ENCODE assay signal across 13 cellular contexts in the genomic region with DNA sequence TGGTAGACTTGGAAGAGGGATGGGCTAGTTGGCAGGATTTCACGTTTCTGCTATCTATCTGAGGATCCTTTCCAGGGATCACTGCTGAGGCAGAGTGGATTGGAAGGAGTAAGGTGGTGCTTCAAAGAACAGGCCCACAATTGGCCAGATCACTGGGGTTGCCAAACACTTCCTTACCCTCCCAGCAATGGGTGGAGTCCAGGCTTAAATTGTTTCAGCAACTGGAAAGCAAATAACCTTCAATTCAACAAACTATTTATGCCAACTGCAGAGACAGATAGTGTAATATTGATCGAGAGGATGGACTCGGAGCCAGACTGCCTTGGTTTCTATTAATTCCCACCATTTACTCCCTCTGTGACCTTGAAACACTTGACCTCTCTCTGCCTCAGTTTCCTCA. TPM values are rescaled to one million over a fixed set of nuclear protein-coding genes. Genes with fewer than 3 reads are reported as not detected.
DNase-seq lines count a peak whose midpoint lies in the region; ATAC-seq, FAIRE-seq and TF ChIP-seq lines count a peak whose summit lies in the region.
"Had no signal": no experiment of that assay in that cellular context is flagged by ENCODE, and none has a peak within 500 bp of the region (broad histone marks: within the 10 kb centered on the region; RNA-seq: fewer than 3 reads in every experiment).

No MANE protein-coding gene starts in this region.

- no peaks in the 10 kb centered on the region; the same call in 1 of the 2 replicates for H4K20me1 ChIP-seq in HepG2 (ENCODE audit: insufficient read depth, low read length)

- no peak for TF ChIP-seq RAD21 in HepG2 (CRISPR knock-in tag; IDR thresholded peaks at IDR 0.05)

- H3K79me2 ChIP-seq in HepG2 (ENCODE audit: insufficient read depth, low read length): peaks cover 19% of the 10 kb centered on the region

- H3K9ac ChIP-seq in HepG2 (ENCODE audit: insufficient read depth, low read depth, low read length): no peak overlapping the region

- H3K36me3 ChIP-seq in HepG2 (replicated peaks in 1 of 2; ENCODE audit: control insufficient read depth in 1 of 2, insufficient read depth in 2 of 2, low read length in 2 of 2): peaks cover 8 to 16% of the 10 kb centered on the region in 2 experiments; a peak in 4 of 5 replicates
- peaks cover 3 to 18% (median 15%) of the 10 kb centered on the region in 4 donors for H3K36me3 ChIP-seq in upper lobe of left lung

- TF ChIP-seq EP300 in HepG2 (IDR thresholded peaks at IDR 0.05; ENCODE audit: low read depth in 2 of 2, low read length in 2 of 2) (no peak), HepG2 (CRISPR knock-in tag; IDR thresholded peaks at IDR 0.05; ENCODE audit: borderline replicate concordance) (no peak), upper lobe of left lung (IDR thresholded peaks at IDR 0.05) (no peak)

- DNase-seq in activated naive CD4-positive, alpha-beta T cell treated with Interleukin-2 at 50 U/mL for 16 hours: no peak
- no peak for DNase-seq in activated CD8-positive, alpha-beta T cell treated with anti-CD3 and anti-CD28 coated beads, Interleukin-2, amount 10 ng/mL, durations not matched to agents 7 days and 5 days
- DNase-seq in HepG2 (ENCODE audit: low spot score): no peak
- DNase-seq in upper lobe of left lung: peak in 1 of 2 donors; percentile 57
- DNase-seq in DMS114 treated with DMSO at 0.1 percent for 48 hours (lab: John Stamatoyannopoulos, UW; ENCODE audit: unreplicated experiment): no peak
- DNase-seq in effector CD8-positive, alpha-beta T cell (lab: John Stamatoyannopoulos, UW): no peak
- DNase-seq: NCI-H2171; stimulated activated CD4-positive, alpha-beta T cell treated with anti-CD3 and anti-CD28 coated beads, Interleukin-15, amount 100 ng/mL, for 24 hours had no signal

- CTCF ChIA-PET in activated CD8-positive, alpha-beta T cell treated with anti-CD3 and anti-CD28 coated beads, Interleukin-2, amount 10 ng/mL, durations not matched to agents 7 days and 5 days (lab: Charles Lee): interaction anchor here (5.6 kb wide), 1 partner anchor 77 kb away, joined by 37 read pairs; the partner anchor contains the start of gene GLTPD2
- CTCF ChIA-PET in HepG2 (lab: Yijun Ruan, JAX; ENCODE audit: low intra/inter-chr PET ratio, low total read pairs): no interaction called here

- H3K36me3 Mint-ChIP-seq in activated naive CD4-positive, alpha-beta T cell treated with anti-CD3 and anti-CD28 coated beads, Interleukin-2, amount 50 U/mL, for 24 hours: no peaks in the 10 kb centered on the region
- H3K36me3 Mint-ChIP-seq in activated CD8-positive, alpha-beta T cell treated with anti-CD3 and anti-CD28 coated beads, Interleukin-2, amount 10 ng/mL, durations not matched to agents 7 days and 5 days (ENCODE audit: low read depth): peaks cover 50% of the 10 kb centered on the region

- H3K27me3 ChIP-seq in HepG2 (ENCODE audit: control insufficient read depth in 1 of 2, insufficient read depth in 2 of 2, low read length in 2 of 2) (no peaks in the 10 kb centered on the region), upper lobe of left lung (no peaks in the 10 kb centered on the region)

- peak overlapping the region; percentile 90 for H3K4me2 ChIP-seq in HepG2 (ENCODE audit: low read depth, low read length)

- TF ChIP-seq CTCF in HepG2 (CRISPR knock-in tag; IDR thresholded peaks at IDR 0.05) (no peak), upper lobe of left lung (IDR thresholded peaks at IDR 0.05) (no peak)

- H3K4me3 Mint-ChIP-seq in activated naive CD4-positive, alpha-beta T cell treated with anti-CD3 and anti-CD28 coated beads, Interleukin-2, amount 50 U/mL, for 24 hours: peak overlapping the region; percentile 83
- H3K4me3 Mint-ChIP-seq in activated CD8-positive, alpha-beta T cell treated with anti-CD3 and anti-CD28 coated beads, Interleukin-2, amount 10 ng/mL, durations not matched to agents 7 days and 5 days: peak overlapping the region; percentile 94

- H3K9me3 ChIP-seq in HepG2 (ENCODE audit: low read length) (no peaks in the 10 kb centered on the region), upper lobe of left lung (no peaks in the 10 kb centered on the region)

- POLR2A ChIA-PET in activated CD8-positive, alpha-beta T cell treated with anti-CD3 and anti-CD28 coated beads, Interleukin-2, amount 10 ng/mL, durations not matched to agents 7 days and 5 days (lab: Charles Lee): interaction anchor here (0.6 to 2.2 kb wide), 7 partner anchors 9 to 122 kb away, joined by 3 to 9 read pairs (median 4); partner anchors contain the start of genes MED11 and PELP1
- POLR2A ChIA-PET in HepG2 (lab: Yijun Ruan, JAX): interaction anchor here (2.4 to 5.9 kb wide), 3 partner anchors 8 to 62 kb away, joined by 24 to 83 read pairs (median 64); partner anchors contain the start of genes MED11 and TM4SF5

- no peaks in the 10 kb centered on the region for H3K27me3 Mint-ChIP-seq in activated naive CD4-positive, alpha-beta T cell treated with anti-CD3 and anti-CD28 coated beads, Interleukin-2, amount 50 U/mL, for 24 hours
- H3K27me3 Mint-ChIP-seq in activated CD8-positive, alpha-beta T cell treated with anti-CD3 and anti-CD28 coated beads, Interleukin-2, amount 10 ng/mL, durations not matched to agents 7 days and 5 days (ENCODE audit: low read depth): no peaks in the 10 kb centered on the region

- no TSS peak for BruUV-seq in HepG2 (replicated peaks; lab: Mats Ljungman, UMichigan)

- H3K27ac ChIP-seq in HepG2 (ENCODE audit: extremely low read length, insufficient read depth, low read length) (no peak overlapping the region), upper lobe of left lung (peak overlapping the region; percentile 92 to 95 (median 93))

- no peak for FAIRE-seq in HepG2 (lab: Jason Lieb, UNC)

- H2AFZ ChIP-seq in HepG2 (ENCODE audit: low read length): no peak overlapping the region
- H2AFZ ChIP-seq: GM23338 had no signal

- 83% methylated on average over 3 of the region's 3 CpGs for WGBS in HepG2 (ENCODE audit: low lambda C conversion rate)
- 75 to 82% methylated on average over 3 of the region's 3 CpGs for WGBS in upper lobe of left lung, 2 donors

- TF ChIP-seq POLR2A in HepG2 (IDR thresholded peaks at IDR 0.05; ENCODE audit: insufficient read depth in 1 of 2, low read depth in 2 of 2, low read length in 2 of 2) (no peak), upper lobe of left lung (IDR thresholded peaks at IDR 0.05) (no peak)

- peaks cover 48% of the 10 kb centered on the region for H3K4me1 Mint-ChIP-seq in activated naive CD4-positive, alpha-beta T cell treated with anti-CD3 and anti-CD28 coated beads, Interleukin-2, amount 50 U/mL, for 24 hours
- peaks cover 72% of the 10 kb centered on the region for H3K4me1 Mint-ChIP-seq in activated CD8-positive, alpha-beta T cell treated with anti-CD3 and anti-CD28 coated beads, Interleukin-2, amount 10 ng/mL, durations not matched to agents 7 days and 5 days (ENCODE audit: low read depth)

- in situ Hi-C loops in HepG2 (cut with HindIII; ENCODE audit: extremely low pct_ligation_motif_present, low pct_unique_long_range_greater_than_20kb): no loop called here

- no peaks in the 10 kb centered on the region for H3K9me3 Mint-ChIP-seq in activated naive CD4-positive, alpha-beta T cell treated with anti-CD3 and anti-CD28 coated beads, Interleukin-2, amount 50 U/mL, for 24 hours
- no peaks in the 10 kb centered on the region for H3K9me3 Mint-ChIP-seq in activated CD8-positive, alpha-beta T cell treated with anti-CD3 and anti-CD28 coated beads, Interleukin-2, amount 10 ng/mL, durations not matched to agents 7 days and 5 days (ENCODE audit: insufficient read depth)

- H3K4me1 ChIP-seq in HepG2 (ENCODE audit: insufficient read depth, low read length) (peaks cover 39% of the 10 kb centered on the region), upper lobe of left lung (peaks cover 15 to 54% (median 35%) of the 10 kb centered on the region in 4 donors)

- H3K4me3 ChIP-seq in HepG2 (replicated peaks in 1 of 3; ENCODE audit: insufficient read depth in 1 of 3, low read depth in 2 of 3, low read length in 3 of 3) (no peak overlapping the region; a peak in 1 of 6 replicates), upper lobe of left lung (peak overlapping the region in 3 of 4 donors; percentile 60 to 98 (median 71))

- intact Hi-C loops in HepG2 (cut with micrococcal nuclease; ENCODE audit: unreplicated experiment): loop anchor here (10.0 kb wide), 1 partner anchor 252 kb away; the partner anchor contains the start of gene SPAG7

- H3K27ac Mint-ChIP-seq in activated naive CD4-positive, alpha-beta T cell treated with anti-CD3 and anti-CD28 coated beads, Interleukin-2, amount 50 U/mL, for 24 hours: peak overlapping the region; percentile 19
- peak overlapping the region; percentile 96 for H3K27ac Mint-ChIP-seq in activated CD8-positive, alpha-beta T cell treated with anti-CD3 and anti-CD28 coated beads, Interleukin-2, amount 10 ng/mL, durations not matched to agents 7 days and 5 days
- H3K27ac Mint-ChIP-seq: GM23338 had no signal

- no peak for ATAC-seq in activated CD8-positive, alpha-beta T cell treated with anti-CD3 and anti-CD28 coated beads, Interleukin-2, amount 10 ng/mL, durations not matched to agents 7 days and 5 days
- ATAC-seq in HepG2 (no peak), upper lobe of left lung (ENCODE audit: low FRiP score in 2 of 2) (no peak), GM18873 (IDR thresholded peaks at IDR 0.05; ENCODE audit: low FRiP score, unreplicated experiment) (no peak)
- ATAC-seq: GM23338, Right ventricle myocardium inferior had no signal

RNA-seq across cellular contexts. Expression of gene ARRB2, which starts 2.1 kb away (rescaled TPM):
- 100 to 1,000 TPM; 302 to 316 TPM for total RNA-seq in activated CD8-positive, alpha-beta T cell treated with anti-CD3 and anti-CD28 coated beads, Interleukin-2, amount 10 ng/mL, durations not matched to agents 7 days and 5 days
- total RNA-seq in HepG2 (2016; rRNA removed; fragmentation: Illumina TruSeq; extraction: Trizol): 15.5 and 21.5 TPM in 2 replicates
- 26.6 and 31.6 TPM in 2 replicates for total RNA-seq in HepG2 (2016; cell fraction: cytosol; rRNA removed; fragmentation: Illumina TruSeq; extraction: Trizol; ENCODE audit: low read depth)
- 11.0 and 21.7 TPM in 2 replicates for total RNA-seq in HepG2 (2016; cell fraction: insoluble cytoplasmic fraction; rRNA removed; fragmentation: Illumina TruSeq; extraction: Trizol)
- total RNA-seq in HepG2 (2016; cell fraction: membrane; rRNA removed; fragmentation: Illumina TruSeq; extraction: Trizol): 39.2 and 42.1 TPM in 2 replicates
- 14.4 and 14.9 TPM in 2 replicates for total RNA-seq in HepG2 (2016; cell fraction: nucleus; rRNA removed; fragmentation: Illumina TruSeq; extraction: Trizol)
- 49.2 and 58.4 TPM in 2 replicates for polyA plus RNA-seq in HepG2 (2011; rRNA removed)
- polyA plus RNA-seq in HepG2 (2011; cell fraction: cytosol; rRNA removed): 39.2 and 47.6 TPM in 2 replicates
- polyA plus RNA-seq in HepG2 (2011; cell fraction: nucleus; rRNA removed): 125 and 127 TPM in 2 replicates
- 56.5 and 69.1 TPM in 2 replicates for polyA plus RNA-seq in HepG2 (2012)
- 73.1 and 77.8 TPM in 2 replicates for polyA plus RNA-seq in HepG2 (2016; cell fraction: cytosol; fragmentation: Illumina TruSeq; extraction: Trizol; ENCODE audit: low read depth)
- polyA plus RNA-seq in HepG2 (2016; cell fraction: insoluble cytoplasmic fraction; fragmentation: Illumina TruSeq; extraction: Trizol; ENCODE audit: low read depth): 31.2 and 37.0 TPM in 2 replicates
- polyA plus RNA-seq in HepG2 (2016; cell fraction: membrane; fragmentation: Illumina TruSeq; extraction: Trizol; ENCODE audit: low read depth): 82.8 and 84.1 TPM in 2 replicates
- polyA plus RNA-seq in HepG2 (2016; cell fraction: nucleus; fragmentation: Illumina TruSeq; extraction: Trizol; ENCODE audit: insufficient read depth, low read depth): 77.0 and 85.1 TPM in 2 replicates
- polyA minus RNA-seq in HepG2 (2011; rRNA and poly(A)+ RNA removed; ENCODE audit: low replicate concordance): 30.3 and 32.9 TPM in 2 replicates
- 17.3 and 18.1 TPM in 2 replicates for polyA minus RNA-seq in HepG2 (2011; cell fraction: cytosol; rRNA and poly(A)+ RNA removed)
- 19.2 and 23.5 TPM in 2 replicates for polyA minus RNA-seq in HepG2 (2011; cell fraction: nucleus; rRNA and poly(A)+ RNA removed)
- total RNA-seq in upper lobe of left lung: 100 to 1,000 TPM in 5 of 6 donors, 10 to 100 TPM in 1; 67.3 to 336 (median 176) TPM

RNA-seq across cellular contexts. Expression of gene PELP1, which starts 8.6 kb away (rescaled TPM):
- total RNA-seq in activated CD8-positive, alpha-beta T cell treated with anti-CD3 and anti-CD28 coated beads, Interleukin-2, amount 10 ng/mL, durations not matched to agents 7 days and 5 days: 10 to 100 TPM; 69.2 to 76.1 TPM
- total RNA-seq in HepG2 (2016; rRNA removed; fragmentation: Illumina TruSeq; extraction: Trizol) (27.8 and 33.2 TPM in 2 replicates), upper lobe of left lung (10 to 100 TPM; 14.6 to 67.1 (median 34.2) TPM)
- total RNA-seq in HepG2 (2016; cell fraction: cytosol; rRNA removed; fragmentation: Illumina TruSeq; extraction: Trizol; ENCODE audit: low read depth): 8.6 and 9.3 TPM in 2 replicates
- total RNA-seq in HepG2 (2016; cell fraction: insoluble cytoplasmic fraction; rRNA removed; fragmentation: Illumina TruSeq; extraction: Trizol): 29.7 and 32.3 TPM in 2 replicates
- total RNA-seq in HepG2 (2016; cell fraction: membrane; rRNA removed; fragmentation: Illumina TruSeq; extraction: Trizol): 8.2 and 11.4 TPM in 2 replicates
- total RNA-seq in HepG2 (2016; cell fraction: nucleus; rRNA removed; fragmentation: Illumina TruSeq; extraction: Trizol): 38.3 and 51.4 TPM in 2 replicates
- polyA plus RNA-seq in HepG2 (2011; rRNA removed): 14.9 and 22.5 TPM in 2 replicates
- polyA plus RNA-seq in HepG2 (2011; cell fraction: cytosol; rRNA removed): 4.3 and 5.4 TPM in 2 replicates
- 83.8 and 108 TPM in 2 replicates for polyA plus RNA-seq in HepG2 (2011; cell fraction: nucleus; rRNA removed)
- polyA plus RNA-seq in HepG2 (2012): 32.3 and 36.6 TPM in 2 replicates
- 1.4 and 1.8 TPM in 2 replicates for polyA plus RNA-seq in HepG2 (2016; cell fraction: cytosol; fragmentation: Illumina TruSeq; extraction: Trizol; ENCODE audit: low read depth)
- 18.5 and 30.6 TPM in 2 replicates for polyA plus RNA-seq in HepG2 (2016; cell fraction: insoluble cytoplasmic fraction; fragmentation: Illumina TruSeq; extraction: Trizol; ENCODE audit: low read depth)
- polyA plus RNA-seq in HepG2 (2016; cell fraction: membrane; fragmentation: Illumina TruSeq; extraction: Trizol; ENCODE audit: low read depth): 3.5 and 4.7 TPM in 2 replicates
- 96.8 and 111 TPM in 2 replicates for polyA plus RNA-seq in HepG2 (2016; cell fraction: nucleus; fragmentation: Illumina TruSeq; extraction: Trizol; ENCODE audit: insufficient read depth, low read depth)
- polyA minus RNA-seq in HepG2 (2011; rRNA and poly(A)+ RNA removed; ENCODE audit: low replicate concordance): 69.8 and 87.2 TPM in 2 replicates
- 14.3 and 16.8 TPM in 2 replicates for polyA minus RNA-seq in HepG2 (2011; cell fraction: cytosol; rRNA and poly(A)+ RNA removed)
- 39.3 and 65.8 TPM in 2 replicates for polyA minus RNA-seq in HepG2 (2011; cell fraction: nucleus; rRNA and poly(A)+ RNA removed)

RNA-seq across cellular contexts. Expression of gene MED11, which starts 18.7 kb away (rescaled TPM):
- 10 to 100 TPM; 23.0 to 27.2 TPM for total RNA-seq in activated CD8-positive, alpha-beta T cell treated with anti-CD3 and anti-CD28 coated beads, Interleukin-2, amount 10 ng/mL, durations not matched to agents 7 days and 5 days
- total RNA-seq in HepG2 (2016; rRNA removed; fragmentation: Illumina TruSeq; extraction: Trizol): 20.2 and 25.1 TPM in 2 replicates
- total RNA-seq in HepG2 (2016; cell fraction: cytosol; rRNA removed; fragmentation: Illumina TruSeq; extraction: Trizol; ENCODE audit: low read depth): 3.6 and 4.5 TPM in 2 replicates
- total RNA-seq in HepG2 (2016; cell fraction: insoluble cytoplasmic fraction; rRNA removed; fragmentation: Illumina TruSeq; extraction: Trizol): 20.3 and 31.3 TPM in 2 replicates
- 6.8 and 9.9 TPM in 2 replicates for total RNA-seq in HepG2 (2016; cell fraction: membrane; rRNA removed; fragmentation: Illumina TruSeq; extraction: Trizol)
- 7.9 and 8.0 TPM in 2 replicates for total RNA-seq in HepG2 (2016; cell fraction: nucleus; rRNA removed; fragmentation: Illumina TruSeq; extraction: Trizol)
- polyA plus RNA-seq in HepG2 (2011; rRNA removed): 36.2 and 39.0 TPM in 2 replicates
- polyA plus RNA-seq in HepG2 (2011; cell fraction: cytosol; rRNA removed): 34.0 and 41.9 TPM in 2 replicates
- 23.2 and 26.5 TPM in 2 replicates for polyA plus RNA-seq in HepG2 (2011; cell fraction: nucleus; rRNA removed)
- polyA plus RNA-seq in HepG2 (2012): 23.6 and 23.7 TPM in 2 replicates
- polyA plus RNA-seq in HepG2 (2016; cell fraction: cytosol; fragmentation: Illumina TruSeq; extraction: Trizol; ENCODE audit: low read depth): 4.5 and 4.8 TPM in 2 replicates
- 34.8 and 37.3 TPM in 2 replicates for polyA plus RNA-seq in HepG2 (2016; cell fraction: insoluble cytoplasmic fraction; fragmentation: Illumina TruSeq; extraction: Trizol; ENCODE audit: low read depth)
- polyA plus RNA-seq in HepG2 (2016; cell fraction: membrane; fragmentation: Illumina TruSeq; extraction: Trizol; ENCODE audit: low read depth): 7.4 and 8.2 TPM in 2 replicates
- 23.5 and 24.2 TPM in 2 replicates for polyA plus RNA-seq in HepG2 (2016; cell fraction: nucleus; fragmentation: Illumina TruSeq; extraction: Trizol; ENCODE audit: insufficient read depth, low read depth)
- polyA minus RNA-seq in HepG2 (2011; rRNA and poly(A)+ RNA removed; ENCODE audit: low replicate concordance): 12.0 and 42.0 TPM in 2 replicates
- 9.0 and 13.7 TPM in 2 replicates for polyA minus RNA-seq in HepG2 (2011; cell fraction: cytosol; rRNA and poly(A)+ RNA removed)
- polyA minus RNA-seq in HepG2 (2011; cell fraction: nucleus; rRNA and poly(A)+ RNA removed): 8.0 and 9.3 TPM in 2 replicates
- 10 to 100 TPM; 18.4 to 33.4 (median 24.2) TPM for total RNA-seq in upper lobe of left lung

RNA-seq across cellular contexts. Expression of gene ZMYND15, which starts 27.1 kb away (rescaled TPM):
- not detected for total RNA-seq in activated CD8-positive, alpha-beta T cell treated with anti-CD3 and anti-CD28 coated beads, Interleukin-2, amount 10 ng/mL, durations not matched to agents 7 days and 5 days
- 0.15 and 0.24 TPM in 2 replicates for total RNA-seq in HepG2 (2016; rRNA removed; fragmentation: Illumina TruSeq; extraction: Trizol)
- not detected in 2 replicates for total RNA-seq in HepG2 (2016; cell fraction: cytosol; rRNA removed; fragmentation: Illumina TruSeq; extraction: Trizol; ENCODE audit: low read depth)
- 0.16 and 0.39 TPM in 2 replicates for total RNA-seq in HepG2 (2016; cell fraction: insoluble cytoplasmic fraction; rRNA removed; fragmentation: Illumina TruSeq; extraction: Trizol)
- 0.10 and 0.12 TPM in 2 replicates for total RNA-seq in HepG2 (2016; cell fraction: membrane; rRNA removed; fragmentation: Illumina TruSeq; extraction: Trizol)
- 0.38 and 0.43 TPM in 2 replicates for total RNA-seq in HepG2 (2016; cell fraction: nucleus; rRNA removed; fragmentation: Illumina TruSeq; extraction: Trizol)
- 2.7 and 3.6 TPM in 2 replicates for polyA plus RNA-seq in HepG2 (2011; rRNA removed)
- 1.5 and 1.7 TPM in 2 replicates for polyA plus RNA-seq in HepG2 (2011; cell fraction: cytosol; rRNA removed)
- 14.3 and 15.2 TPM in 2 replicates for polyA plus RNA-seq in HepG2 (2011; cell fraction: nucleus; rRNA removed)
- polyA plus RNA-seq in HepG2 (2012): 2.0 and 2.7 TPM in 2 replicates
- polyA plus RNA-seq in HepG2 (2016; cell fraction: cytosol; fragmentation: Illumina TruSeq; extraction: Trizol; ENCODE audit: low read depth): 0.16 and 0.17 TPM in 2 replicates
- polyA plus RNA-seq in HepG2 (2016; cell fraction: insoluble cytoplasmic fraction; fragmentation: Illumina TruSeq; extraction: Trizol; ENCODE audit: low read depth): 0.28 and 0.33 TPM in 2 replicates
- polyA plus RNA-seq in HepG2 (2016; cell fraction: membrane; fragmentation: Illumina TruSeq; extraction: Trizol; ENCODE audit: low read depth): 0.27 and 0.44 TPM in 2 replicates
- polyA plus RNA-seq in HepG2 (2016; cell fraction: nucleus; fragmentation: Illumina TruSeq; extraction: Trizol; ENCODE audit: insufficient read depth, low read depth): 0.75 and 1.6 TPM in 2 replicates
- 0.07 and 2.5 TPM in 2 replicates for polyA minus RNA-seq in HepG2 (2011; rRNA and poly(A)+ RNA removed; ENCODE audit: low replicate concordance)
- 0.53 and 0.79 TPM in 2 replicates for polyA minus RNA-seq in HepG2 (2011; cell fraction: cytosol; rRNA and poly(A)+ RNA removed)
- polyA minus RNA-seq in HepG2 (2011; cell fraction: nucleus; rRNA and poly(A)+ RNA removed): 1.5 and 2.7 TPM in 2 replicates
- total RNA-seq in upper lobe of left lung: 10 to 100 TPM in 4 of 6 donors, 1 to 10 TPM in 2; 3.5 to 22.8 (median 11.9) TPM
- polyA plus RNA-seq: neural cell had no signal

RNA-seq across cellular contexts. Expression of gene CXCL16, which starts 27.2 kb away (rescaled TPM):
- under 1 TPM; 0.50 to 0.89 TPM for total RNA-seq in activated CD8-positive, alpha-beta T cell treated with anti-CD3 and anti-CD28 coated beads, Interleukin-2, amount 10 ng/mL, durations not matched to agents 7 days and 5 days
- total RNA-seq in HepG2 (2016; rRNA removed; fragmentation: Illumina TruSeq; extraction: Trizol): 5.4 and 9.4 TPM in 2 replicates
- 5.4 and 8.2 TPM in 2 replicates for total RNA-seq in HepG2 (2016; cell fraction: cytosol; rRNA removed; fragmentation: Illumina TruSeq; extraction: Trizol; ENCODE audit: low read depth)
- total RNA-seq in HepG2 (2016; cell fraction: insoluble cytoplasmic fraction; rRNA removed; fragmentation: Illumina TruSeq; extraction: Trizol): 5.6 and 11.1 TPM in 2 replicates
- total RNA-seq in HepG2 (2016; cell fraction: membrane; rRNA removed; fragmentation: Illumina TruSeq; extraction: Trizol): 12.1 and 12.5 TPM in 2 replicates
- 7.9 and 8.2 TPM in 2 replicates for total RNA-seq in HepG2 (2016; cell fraction: nucleus; rRNA removed; fragmentation: Illumina TruSeq; extraction: Trizol)
- 101 and 142 TPM in 2 replicates for polyA plus RNA-seq in HepG2 (2011; rRNA removed)
- polyA plus RNA-seq in HepG2 (2011; cell fraction: cytosol; rRNA removed): 89.5 and 125 TPM in 2 replicates
- polyA plus RNA-seq in HepG2 (2011; cell fraction: nucleus; rRNA removed): 24.7 and 41.2 TPM in 2 replicates
- polyA plus RNA-seq in HepG2 (2012): 81.6 and 102 TPM in 2 replicates
- polyA plus RNA-seq in HepG2 (2016; cell fraction: cytosol; fragmentation: Illumina TruSeq; extraction: Trizol; ENCODE audit: low read depth): 18.9 and 20.3 TPM in 2 replicates
- polyA plus RNA-seq in HepG2 (2016; cell fraction: insoluble cytoplasmic fraction; fragmentation: Illumina TruSeq; extraction: Trizol; ENCODE audit: low read depth): 20.4 and 22.7 TPM in 2 replicates
- 28.0 and 31.1 TPM in 2 replicates for polyA plus RNA-seq in HepG2 (2016; cell fraction: membrane; fragmentation: Illumina TruSeq; extraction: Trizol; ENCODE audit: low read depth)
- 27.8 and 36.4 TPM in 2 replicates for polyA plus RNA-seq in HepG2 (2016; cell fraction: nucleus; fragmentation: Illumina TruSeq; extraction: Trizol; ENCODE audit: insufficient read depth, low read depth)
- 7.1 and 65.0 TPM in 2 replicates for polyA minus RNA-seq in HepG2 (2011; rRNA and poly(A)+ RNA removed; ENCODE audit: low replicate concordance)
- polyA minus RNA-seq in HepG2 (2011; cell fraction: cytosol; rRNA and poly(A)+ RNA removed): 41.8 and 54.5 TPM in 2 replicates
- polyA minus RNA-seq in HepG2 (2011; cell fraction: nucleus; rRNA and poly(A)+ RNA removed): 9.3 and 13.4 TPM in 2 replicates
- 100 to 1,000 TPM in 3 of 6 donors, 10 to 100 TPM in 3; 62.9 to 281 (median 122) TPM for total RNA-seq in upper lobe of left lung
- polyA plus RNA-seq: neural cell had no signal

Comparison
In these comparisons a context has a peak if more than half of its experiments do, and no peak if none do; other contexts are left out.
1. H3K4me3 ChIP-seq: peak in upper lobe of left lung (3 of 4); none in HepG2 (0 of 3).